ENCODE assay signal across 12 cellular contexts in genomic region chr16:1721372-1721771, GRCh38. TPM values are rescaled to one million over a fixed set of nuclear protein-coding genes. Genes with fewer than 3 reads are reported as not detected.
DNase-seq lines count a peak whose midpoint lies in the region; ATAC-seq, FAIRE-seq and TF ChIP-seq lines count a peak whose summit lies in the region.
"Had no signal": no experiment of that assay in that cellular context is flagged by ENCODE, and none has a peak within 500 bp of the region (broad histone marks: within the 10 kb centered on the region; RNA-seq: fewer than 3 reads in every experiment).

No MANE protein-coding gene starts in this region.

- no peak for DNase-seq in PC-3
- no peak for DNase-seq in endothelial cell of umbilical vein (ENCODE audit: low read depth, low spot score)
- no peak for DNase-seq in spleen
- no peak for DNase-seq in SKM-1 treated with dmso at 0.1 percent for 144 hours (lab: John Stamatoyannopoulos, UW; ENCODE audit: unreplicated experiment)
- DNase-seq: NCI-H1092 treated with DMSO at 0.1 percent for 48 hours, NCI-H2171 had no signal

- no peak for FAIRE-seq in endothelial cell of umbilical vein (lab: Jason Lieb, UNC)

- intact Hi-C loops in PC-3 (cut with micrococcal nuclease) (no loop called here), endothelial cell of umbilical vein (cut with micrococcal nuclease) (no loop called here), spleen (cut with DNase I; ENCODE audit: low total_unique reads) (no loop called here)

- H3K4me3 ChIP-seq in DOHH2 (ENCODE audit: low read length) (no peak overlapping the region), PC-3 (ENCODE audit: low read length) (no peak overlapping the region), endothelial cell of umbilical vein (replicated peaks in 1 of 3; ENCODE audit: insufficient read depth in 1 of 3, low read depth in 1 of 3, low read length in 3 of 3) (no peak overlapping the region), spleen (no peak overlapping the region)

- H3K27me3 ChIP-seq in DOHH2 (ENCODE audit: control insufficient read depth, low read length) (no peaks in the 10 kb centered on the region), PC-3 (ENCODE audit: low read length) (no peaks in the 10 kb centered on the region), endothelial cell of umbilical vein (ENCODE audit: control insufficient read depth in 2 of 2, insufficient read depth in 2 of 2, low read length in 2 of 2) (no peaks in the 10 kb centered on the region), spleen (replicated peaks in 1 of 7) (no peaks in the 10 kb centered on the region)
- H3K27me3 ChIP-seq: foreskin keratinocyte had no signal

- H3K9me3 ChIP-seq in DOHH2 (ENCODE audit: control insufficient read depth, insufficient read depth, low read length) (no peaks in the 10 kb centered on the region), PC-3 (ENCODE audit: low read length) (no peaks in the 10 kb centered on the region), endothelial cell of umbilical vein (replicated peaks; ENCODE audit: control insufficient read depth, insufficient read depth, low read length) (no peaks in the 10 kb centered on the region), spleen (no peaks in the 10 kb centered on the region)

- H3K4me1 ChIP-seq in DOHH2 (ENCODE audit: control insufficient read depth, low read length) (peaks cover 99% of the 10 kb centered on the region), PC-3 (ENCODE audit: insufficient read depth, low read length) (peaks cover 15% of the 10 kb centered on the region; the same call in 1 of the 2 replicates), endothelial cell of umbilical vein (ENCODE audit: control insufficient read depth, extremely low read depth, insufficient read depth, low read length) (peaks cover 9% of the 10 kb centered on the region), spleen (peaks cover 20 to 100% (median 77%) of the 10 kb centered on the region in 6 donors)

- H3K9me2 ChIP-seq in DOHH2 (replicated peaks; ENCODE audit: control insufficient read depth, low read length) (no peaks in the 10 kb centered on the region), PC-3 (replicated peaks; ENCODE audit: low read length) (no peaks in the 10 kb centered on the region)

- TF ChIP-seq POLR2A in endothelial cell of umbilical vein (IDR thresholded peaks at IDR 0.05; ENCODE audit: low read depth, low read length) (no peak), spleen (IDR thresholded peaks at IDR 0.05) (no peak)

- 88 to 94% (median 93%) methylated on average over 9 of the region's 9 CpGs for WGBS in spleen, 5 donors

- dilution Hi-C loops in endothelial cell of umbilical vein (cut with MboI; ENCODE audit: extremely low pct_ligation_motif_present, low sequenced_read_pairs), result no loop called here

- H3K36me3 ChIP-seq in DOHH2 (ENCODE audit: control insufficient read depth, low read length), result peaks cover 33% of the 10 kb centered on the region
- H3K36me3 ChIP-seq in PC-3 (ENCODE audit: low read depth, low read length), result no peaks in the 10 kb centered on the region
- H3K36me3 ChIP-seq in endothelial cell of umbilical vein (ENCODE audit: control insufficient read depth in 2 of 2, extremely low read depth in 1 of 2, insufficient read depth in 2 of 2, low read length in 2 of 2), result peaks cover 4 to 12% of the 10 kb centered on the region in 2 experiments
- H3K36me3 ChIP-seq in spleen, result peaks cover 0 to 23% (median 12%) of the 10 kb centered on the region in 6 donors

- H3K79me2 ChIP-seq in DOHH2 (ENCODE audit: control insufficient read depth, low read length) (peaks cover 94% of the 10 kb centered on the region), PC-3 (ENCODE audit: low read length) (peaks cover 36% of the 10 kb centered on the region), endothelial cell of umbilical vein (ENCODE audit: control insufficient read depth, insufficient read depth, low read length) (peaks cover 33% of the 10 kb centered on the region)

- no peaks in the 10 kb centered on the region for H3K9me1 ChIP-seq in endothelial cell of umbilical vein (replicated peaks; ENCODE audit: control insufficient read depth, extremely low read depth, insufficient read depth, low read length)

- H4K20me1 ChIP-seq in DOHH2 (ENCODE audit: control insufficient read depth, insufficient read depth, low read depth, low read length) (no peaks in the 10 kb centered on the region), PC-3 (ENCODE audit: low read length) (no peaks in the 10 kb centered on the region), endothelial cell of umbilical vein (replicated peaks; ENCODE audit: control insufficient read depth, extremely low read depth, insufficient read depth, low read length) (no peaks in the 10 kb centered on the region)

- TF ChIP-seq CTCF in DOHH2 (IDR thresholded peaks at IDR 0.05; ENCODE audit: low read depth, low read length, poor library complexity, severe bottlenecking) (no peak), PC-3 (conservative IDR thresholded peaks at IDR 0.05; ENCODE audit: low read depth, low read length) (no peak), endothelial cell of umbilical vein (IDR thresholded peaks at IDR 0.05; ENCODE audit: extremely low read depth in 1 of 2, insufficient read depth in 1 of 2, low read depth in 1 of 2, low read length in 2 of 2) (no peak), spleen (IDR thresholded peaks at IDR 0.05 in 8 of 11, conservative IDR thresholded peaks at IDR 0.05 in 3 of 11) (no peak)

- H3F3A ChIP-seq in DOHH2 (ENCODE audit: control insufficient read depth, insufficient read depth) (peaks cover 14% of the 10 kb centered on the region), PC-3 (ENCODE audit: low read length, unreplicated experiment) (no peaks in the 10 kb centered on the region)

- H2AFZ ChIP-seq in PC-3 (ENCODE audit: low read length) (no peak overlapping the region), endothelial cell of umbilical vein (ENCODE audit: low read depth, low read length) (no peak overlapping the region)

- CTCF ChIA-PET in PC-3 (lab: Charles Lee), result no interaction called here
- CTCF ChIA-PET in endothelial cell of umbilical vein (lab: Charles Lee), result no interaction called here

- ATAC-seq in PC-3 (no peak), HG03159 (IDR thresholded peaks at IDR 0.05; ENCODE audit: unreplicated experiment) (no peak), GM19324 (IDR thresholded peaks at IDR 0.05; ENCODE audit: low FRiP score, unreplicated experiment) (no peak), HG03108 (IDR thresholded peaks at IDR 0.05; ENCODE audit: unreplicated experiment) (no peak)

- no peak overlapping the region for H3K27ac ChIP-seq in DOHH2 (ENCODE audit: low read depth, low read length)
- peak overlapping the region; percentile 77 for H3K27ac ChIP-seq in PC-3 (ENCODE audit: low read length)
- H3K27ac ChIP-seq in endothelial cell of umbilical vein (ENCODE audit: insufficient read depth, low read depth, low read length), result peak overlapping the region; percentile 29
- peak overlapping the region in 6 of 8 donors; percentile 41 to 77 (median 76) for H3K27ac ChIP-seq in spleen
- H3K27ac ChIP-seq: C4-2B, foreskin keratinocyte had no signal

- POLR2A ChIA-PET in PC-3 (lab: Charles Lee; ENCODE audit: unreplicated experiment) (no interaction called here), endothelial cell of umbilical vein (lab: Charles Lee) (no interaction called here)

- H3K4me2 ChIP-seq in DOHH2 (ENCODE audit: low read length), result peak overlapping the region; percentile 46; the same call in 1 of the 2 replicates
- no peak overlapping the region for H3K4me2 ChIP-seq in PC-3 (ENCODE audit: low read length)
- H3K4me2 ChIP-seq in endothelial cell of umbilical vein (ENCODE audit: insufficient read depth, low read length), result no peak overlapping the region

- H3K9ac ChIP-seq in PC-3 (ENCODE audit: low read length) (no peak overlapping the region), endothelial cell of umbilical vein (replicated peaks; ENCODE audit: extremely low read depth, insufficient read depth, low read length) (no peak overlapping the region)

- BruUV-seq in PC-3 (replicated peaks; lab: Mats Ljungman, UMichigan) (no TSS peak), endothelial cell of umbilical vein (replicated peaks; lab: Mats Ljungman, UMichigan) (no TSS peak)

RNA-seq across cellular contexts. Expression of gene MAPK8IP3, which starts 15.4 kb away (rescaled TPM):
- 41.1 and 59.7 TPM in 2 replicates for total RNA-seq in PC-3 (2014; rRNA removed)
- 92.2 and 95.0 TPM in 2 replicates for total RNA-seq in endothelial cell of umbilical vein
- 40.7 and 48.6 TPM in 2 replicates for polyA plus RNA-seq in endothelial cell of umbilical vein
- polyA plus RNA-seq in endothelial cell of umbilical vein (2011; cell fraction: cytosol; rRNA removed), result 6.7 and 14.3 TPM in 2 replicates
- polyA plus RNA-seq in endothelial cell of umbilical vein (2011; cell fraction: nucleus; rRNA removed), result 396 and 440 TPM in 2 replicates
- 41.3 and 78.8 TPM in 2 replicates for polyA plus RNA-seq in endothelial cell of umbilical vein (2012)
- polyA minus RNA-seq in endothelial cell of umbilical vein, result 46.6 and 91.8 TPM in 2 replicates
- 6.8 TPM for polyA minus RNA-seq in endothelial cell of umbilical vein (2011; cell fraction: cytosol; rRNA and poly(A)+ RNA removed)
- 103 and 162 TPM in 2 replicates for polyA minus RNA-seq in endothelial cell of umbilical vein (2011; cell fraction: nucleus; rRNA and poly(A)+ RNA removed)
- 100 to 1,000 TPM in 6 of 7 donors, 10 to 100 TPM in 1; 97.0 to 134 (median 126) TPM for total RNA-seq in spleen
- polyA plus RNA-seq in spleen, result 100 to 1,000 TPM in 1 of 3 donors, 10 to 100 TPM in 2; 27.2 to 116 (median 57.8) TPM

RNA-seq across cellular contexts. Expression of gene JPT2, which starts 43.3 kb away (rescaled TPM):
- total RNA-seq in PC-3 (2014; rRNA removed) (85.2 and 86.5 TPM in 2 replicates), endothelial cell of umbilical vein (86.5 and 93.3 TPM in 2 replicates), spleen (10 to 100 TPM; 15.6 to 30.5 (median 22.7) TPM)
- polyA plus RNA-seq in endothelial cell of umbilical vein (30.4 and 35.8 TPM in 2 replicates), spleen (10 to 100 TPM in 2 of 3 donors, 1 to 10 TPM in 1; 8.2 to 15.0 (median 12.9) TPM)
- polyA plus RNA-seq in endothelial cell of umbilical vein (2011; cell fraction: cytosol; rRNA removed), result 50.7 and 68.0 TPM in 2 replicates
- 33.7 and 41.3 TPM in 2 replicates for polyA plus RNA-seq in endothelial cell of umbilical vein (2011; cell fraction: nucleus; rRNA removed)
- 60.2 and 62.2 TPM in 2 replicates for polyA plus RNA-seq in endothelial cell of umbilical vein (2012)
- polyA minus RNA-seq in endothelial cell of umbilical vein, result 48.3 and 54.0 TPM in 2 replicates
- 35.0 TPM for polyA minus RNA-seq in endothelial cell of umbilical vein (2011; cell fraction: cytosol; rRNA and poly(A)+ RNA removed)
- 13.1 and 24.5 TPM in 2 replicates for polyA minus RNA-seq in endothelial cell of umbilical vein (2011; cell fraction: nucleus; rRNA and poly(A)+ RNA removed)

RNA-seq across cellular contexts. Expression of gene NME3, which starts 50.0 kb away (rescaled TPM):
- total RNA-seq in PC-3 (2014; rRNA removed), result 66.9 and 70.3 TPM in 2 replicates
- total RNA-seq in endothelial cell of umbilical vein, result 32.0 and 38.2 TPM in 2 replicates
- polyA plus RNA-seq in endothelial cell of umbilical vein, result 74.4 and 133 TPM in 2 replicates
- polyA plus RNA-seq in endothelial cell of umbilical vein (2011; cell fraction: cytosol; rRNA removed), result 26.0 and 47.9 TPM in 2 replicates
- 67.5 and 75.9 TPM in 2 replicates for polyA plus RNA-seq in endothelial cell of umbilical vein (2011; cell fraction: nucleus; rRNA removed)
- 32.2 and 49.8 TPM in 2 replicates for polyA plus RNA-seq in endothelial cell of umbilical vein (2012)
- 8.2 and 8.3 TPM in 2 replicates for polyA minus RNA-seq in endothelial cell of umbilical vein
- polyA minus RNA-seq in endothelial cell of umbilical vein (2011; cell fraction: cytosol; rRNA and poly(A)+ RNA removed), result 7.6 TPM
- 3.0 and 8.8 TPM in 2 replicates for polyA minus RNA-seq in endothelial cell of umbilical vein (2011; cell fraction: nucleus; rRNA and poly(A)+ RNA removed)
- 10 to 100 TPM; 51.0 to 82.9 (median 68.4) TPM for total RNA-seq in spleen
- polyA plus RNA-seq in spleen, result 100 to 1,000 TPM; 152 to 283 (median 256) TPM

RNA-seq across cellular contexts. Expression of gene EME2, which starts 51.2 kb away (rescaled TPM):
- 11.3 and 12.5 TPM in 2 replicates for total RNA-seq in PC-3 (2014; rRNA removed)
- 15.2 and 21.4 TPM in 2 replicates for total RNA-seq in endothelial cell of umbilical vein
- polyA plus RNA-seq in endothelial cell of umbilical vein, result 9.7 and 11.5 TPM in 2 replicates
- 1.8 and 3.9 TPM in 2 replicates for polyA plus RNA-seq in endothelial cell of umbilical vein (2011; cell fraction: cytosol; rRNA removed)
- polyA plus RNA-seq in endothelial cell of umbilical vein (2011; cell fraction: nucleus; rRNA removed), result 74.8 and 82.2 TPM in 2 replicates
- 6.8 and 8.5 TPM in 2 replicates for polyA plus RNA-seq in endothelial cell of umbilical vein (2012)
- polyA minus RNA-seq in endothelial cell of umbilical vein, result 4.0 and 5.9 TPM in 2 replicates
- 7.8 TPM for polyA minus RNA-seq in endothelial cell of umbilical vein (2011; cell fraction: cytosol; rRNA and poly(A)+ RNA removed)
- 12.6 and 22.9 TPM in 2 replicates for polyA minus RNA-seq in endothelial cell of umbilical vein (2011; cell fraction: nucleus; rRNA and poly(A)+ RNA removed)
- total RNA-seq in spleen, result 10 to 100 TPM; 17.8 to 41.3 (median 28.8) TPM
- polyA plus RNA-seq in spleen, result 10 to 100 TPM in 2 of 3 donors, 1 to 10 TPM in 1; 5.1 to 22.4 (median 13.8) TPM

RNA-seq across cellular contexts. Expression of gene MRPS34, which starts 51.6 kb away (rescaled TPM):
- total RNA-seq in PC-3 (2014; rRNA removed), result 248 and 258 TPM in 2 replicates
- total RNA-seq in endothelial cell of umbilical vein, result 85.2 and 102 TPM in 2 replicates
- polyA plus RNA-seq in endothelial cell of umbilical vein, result 82.1 and 93.8 TPM in 2 replicates
- polyA plus RNA-seq in endothelial cell of umbilical vein (2011; cell fraction: cytosol; rRNA removed), result 81.2 and 86.0 TPM in 2 replicates
- polyA plus RNA-seq in endothelial cell of umbilical vein (2011; cell fraction: nucleus; rRNA removed), result 40.4 and 44.0 TPM in 2 replicates
- 72.4 and 87.7 TPM in 2 replicates for polyA plus RNA-seq in endothelial cell of umbilical vein (2012)
- 19.5 and 27.6 TPM in 2 replicates for polyA minus RNA-seq in endothelial cell of umbilical vein
- 96.9 TPM for polyA minus RNA-seq in endothelial cell of umbilical vein (2011; cell fraction: cytosol; rRNA and poly(A)+ RNA removed)
- polyA minus RNA-seq in endothelial cell of umbilical vein (2011; cell fraction: nucleus; rRNA and poly(A)+ RNA removed), result 4.9 and 9.1 TPM in 2 replicates
- total RNA-seq in spleen, result 10 to 100 TPM; 49.9 to 66.8 (median 62.3) TPM
- polyA plus RNA-seq in spleen, result 100 to 1,000 TPM; 133 to 157 (median 134) TPM
